14 cellular contexts compared by ENCODE assay signal in the genomic region with DNA sequence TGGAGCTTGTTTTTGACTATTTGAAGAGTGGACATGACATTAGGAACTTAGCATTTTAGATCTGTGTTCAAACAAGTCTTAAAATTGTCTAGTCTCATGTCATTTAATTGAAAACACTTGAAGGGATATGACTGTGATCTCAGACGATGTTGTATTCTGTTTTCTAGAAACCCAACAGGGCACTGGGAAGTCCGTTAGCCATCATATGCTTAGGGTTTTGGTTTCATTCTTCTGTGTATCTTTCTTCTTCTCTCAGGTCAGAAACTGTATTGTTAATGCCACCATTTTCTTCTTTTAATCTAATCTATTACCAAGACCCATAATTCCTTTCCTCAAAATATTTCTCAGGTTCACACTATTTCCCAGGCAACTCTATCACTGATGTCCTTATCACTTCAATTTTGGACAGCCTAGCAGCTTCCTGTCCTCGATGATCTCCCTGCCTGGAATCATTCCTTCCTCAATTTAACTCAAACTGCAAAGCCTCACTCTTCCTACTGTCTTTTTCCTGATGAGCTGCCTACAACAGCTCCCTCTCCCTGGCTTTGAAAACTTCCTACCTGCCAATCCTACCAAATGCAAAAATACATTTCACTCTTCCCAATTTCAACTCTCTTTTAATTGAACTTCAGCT.
DNase-seq lines count a peak whose midpoint lies in the region; ATAC-seq and TF ChIP-seq lines count a peak whose summit lies in the region.
"Had no signal": no experiment of that assay in that cellular context is flagged by ENCODE, and none has a peak within 500 bp of the region (broad histone marks: within the 10 kb centered on the region; RNA-seq: fewer than 3 reads in every experiment).

No MANE protein-coding gene starts in this region.

- H2BK120ac ChIP-seq in mesendoderm (ENCODE audit: low read depth, low read length): no peak overlapping the region

- CTCF ChIA-PET in HEK293T (lab: Yijun Ruan, JAX): interaction anchor here (0.6 kb wide), 1 partner anchor 1486 kb away, joined by 3 read pairs; no protein-coding TSS in a partner anchor

- H3K23ac ChIP-seq in mesendoderm (ENCODE audit: low read length): no peak overlapping the region

- no peak overlapping the region for H3K9ac ChIP-seq in mesendoderm (ENCODE audit: low read length)
- H3K9ac ChIP-seq: SK-N-SH had no signal

- H3K79me2 ChIP-seq in mesendoderm (ENCODE audit: control insufficient read depth, insufficient read depth, low read length): no peaks in the 10 kb centered on the region

- peak; percentile 53 for ATAC-seq in GM18861 (IDR thresholded peaks at IDR 0.05; ENCODE audit: unreplicated experiment)
- ATAC-seq in GM21529 (IDR thresholded peaks at IDR 0.05; ENCODE audit: unreplicated experiment): peak; percentile 54
- ATAC-seq in HG03342 (IDR thresholded peaks at IDR 0.05; ENCODE audit: unreplicated experiment): peak; percentile 51

- no peak for TF ChIP-seq EP300 in tibial nerve (IDR thresholded peaks at IDR 0.05)

- POLR2A ChIA-PET in HEK293T (lab: Yijun Ruan, JAX): no interaction called here

- no peak for TF ChIP-seq POLR2A in tibial nerve (IDR thresholded peaks at IDR 0.05)

- H3K27ac ChIP-seq in mesendoderm (ENCODE audit: low read depth, low read length) (no peak overlapping the region), tibial nerve (no peak overlapping the region)

- peak; percentile 32 for DNase-seq in mesendoderm
- no peak for DNase-seq in HEK293T (ENCODE audit: extremely low spot score)
- DNase-seq in ACHN: no peak
- no peak for DNase-seq in tibial nerve (ENCODE audit: low spot score in 2 of 2)
- DNase-seq: effector CD4-positive, alpha-beta T cell; foreskin fibroblast; NCI-H2107; NK-92 treated with Interleukin-12 subunit alpha and Interleukin-12 subunit beta, amount 100 ng/mL, for 24 hours; SK-N-SH; stimulated activated CD4-positive, alpha-beta T cell treated with anti-CD3 and anti-CD28 coated beads, Interleukin-4, amount 100 ng/mL, for 4 hours had no signal

- no peak overlapping the region for H2BK5ac ChIP-seq in mesendoderm (ENCODE audit: low read length)

- no peaks in the 10 kb centered on the region for H3K4me1 ChIP-seq in mesendoderm (ENCODE audit: control insufficient read depth, low read depth, low read length)
- H3K4me1 ChIP-seq in tibial nerve: no peaks in the 10 kb centered on the region

- H3K27me3 ChIP-seq in mesendoderm (ENCODE audit: insufficient read depth, low read length, poor library complexity): no peaks in the 10 kb centered on the region
- no peaks in the 10 kb centered on the region for H3K27me3 ChIP-seq in tibial nerve
- H3K27me3 ChIP-seq: ascending aorta had no signal

- no peak overlapping the region for H2BK15ac ChIP-seq in mesendoderm (replicated peaks; ENCODE audit: low read depth)

- H3K9me3 ChIP-seq in tibial nerve: no peaks in the 10 kb centered on the region
- H3K9me3 ChIP-seq: ascending aorta, SK-N-SH had no signal

- no peak overlapping the region for H2AK5ac ChIP-seq in mesendoderm (ENCODE audit: low read length)

- no CpG with 5 or more reads among the region's 3 CpGs for WGBS in mesendoderm (ENCODE audit: extremely low coverage, insufficient coverage, low lambda C conversion rate)
- 72 to 77% methylated on average over 3 of the region's 3 CpGs for WGBS in tibial nerve, 2 donors

- H3K18ac ChIP-seq in mesendoderm (ENCODE audit: low read length): no peak overlapping the region

- H3K79me1 ChIP-seq in mesendoderm (ENCODE audit: low read length): no peaks in the 10 kb centered on the region

- H4K5ac ChIP-seq in mesendoderm (ENCODE audit: low read length): no peak overlapping the region

- no peak for TF ChIP-seq CTCF in tibial nerve (IDR thresholded peaks at IDR 0.05)

- H3K36me3 ChIP-seq in mesendoderm (ENCODE audit: control insufficient read depth, insufficient read depth, low read length) (no peaks in the 10 kb centered on the region), tibial nerve (peaks cover 0 to 7% (median 0%) of the 10 kb centered on the region in 3 donors)

- H3K4me3 ChIP-seq in mesendoderm (ENCODE audit: low read length): no peak overlapping the region
- H3K4me3 ChIP-seq in tibial nerve: no peak overlapping the region
- H3K4me3 ChIP-seq: ascending aorta had no signal

- H4K8ac ChIP-seq in mesendoderm (ENCODE audit: low read depth, low read length): no peak overlapping the region

- H3K4ac ChIP-seq in mesendoderm (ENCODE audit: low read depth, low read length): no peak overlapping the region

- H3K4me2 ChIP-seq in mesendoderm (ENCODE audit: low read length): no peak overlapping the region
- H3K4me2 ChIP-seq: SK-N-SH had no signal

- no peak overlapping the region for H3K56ac ChIP-seq in mesendoderm (ENCODE audit: low read length)

- in situ Hi-C loops in ACHN (cut with HindIII; ENCODE audit: low pct_ligation_motif_present, low pct_unique_long_range_greater_than_20kb, low sequenced_read_pairs): no loop called here

TF ChIP-seq in HEK293T, 16 proteins besides CTCF, POLR2A, EP300 and RAD21:
- TF ChIP-seq L3MBTL2 (conservative IDR thresholded peaks at IDR 0.05): no peak
